Comparison of ENCODE assay signal across 20 cellular contexts in genomic region chr19:19083413-19084178, GRCh38.
"Had no signal": no experiment of that assay in that cellular context is flagged by ENCODE, and none has a peak within 500 bp of the region (broad histone marks: within the 10 kb centered on the region; RNA-seq: fewer than 3 reads in every experiment).

No MANE protein-coding gene starts in this region.

- H3K9me3 ChIP-seq: body of pancreas, prostate gland, right lobe of liver, tibial nerve had no signal

- H3K27ac ChIP-seq: body of pancreas, coronary artery, prostate gland, right lobe of liver, tibial nerve had no signal

- H3K4me3 Mint-ChIP-seq: activated naive CD8-positive, alpha-beta T cell; activated T-cell treated with anti-CD3 and anti-CD28 coated beads, Interleukin-2, amount 50 U/mL, for 72 hours; central memory CD8-positive, alpha-beta T cell; natural killer cell treated with Interleukin-12 subunit alpha and Interleukin-12 subunit beta and Interleukin-15 and Interleukin-18, amount 100 ng/mL, for 72 hours; T-helper 17 cell had no signal

- DNase-seq: activated CD4-positive, alpha-beta T cell treated with anti-CD3 and anti-CD28 coated beads for 4 hours; activated CD8-positive, alpha-beta memory T cell treated with anti-CD3 and anti-CD28 coated beads, Interleukin-2, amount 50 U/mL, for 48 hours; activated gamma-delta T cell treated with Interleukin-2 at 50 U/mL for 16 hours; activated T-cell treated with anti-CD3 and anti-CD28 coated beads, Interleukin-2, amount 50 U/mL, for 72 hours; amygdala; body of pancreas; effector CD4-positive, alpha-beta T cell; foreskin fibroblast; left colon; mesendoderm; occipital lobe; right lobe of liver; T-helper 17 cell had no signal

- FAIRE-seq: endothelial cell of umbilical vein had no signal

- H3K27ac Mint-ChIP-seq: activated naive CD8-positive, alpha-beta T cell; activated T-cell treated with anti-CD3 and anti-CD28 coated beads, Interleukin-2, amount 50 U/mL, for 72 hours; natural killer cell treated with Interleukin-12 subunit alpha and Interleukin-12 subunit beta and Interleukin-15 and Interleukin-18, amount 100 ng/mL, for 72 hours; T-helper 17 cell had no signal

- H3K36me3 Mint-ChIP-seq: activated naive CD8-positive, alpha-beta T cell; natural killer cell treated with Interleukin-12 subunit alpha and Interleukin-12 subunit beta and Interleukin-15 and Interleukin-18, amount 100 ng/mL, for 72 hours had no signal

- H3K9me3 Mint-ChIP-seq: activated T-cell treated with anti-CD3 and anti-CD28 coated beads, Interleukin-2, amount 50 U/mL, for 72 hours; central memory CD8-positive, alpha-beta T cell; natural killer cell treated with Interleukin-12 subunit alpha and Interleukin-12 subunit beta and Interleukin-15 and Interleukin-18, amount 100 ng/mL, for 72 hours had no signal

- H3K4me1 ChIP-seq: body of pancreas, prostate gland had no signal

- H3K27me3 ChIP-seq: body of pancreas, right lobe of liver, tibial nerve had no signal

- H3K36me3 ChIP-seq: prostate gland, right lobe of liver had no signal

- H3K4me3 ChIP-seq: body of pancreas, coronary artery, prostate gland, right lobe of liver, tibial nerve had no signal

- ATAC-seq: activated T-cell treated with anti-CD3 and anti-CD28 coated beads, Interleukin-2, amount 50 U/mL, for 72 hours; body of pancreas; left colon; natural killer cell treated with Interleukin-12 subunit alpha and Interleukin-12 subunit beta and Interleukin-15 and Interleukin-18, amount 100 ng/mL, for 72 hours; T-helper 17 cell had no signal

- H3K27me3 Mint-ChIP-seq: activated naive CD8-positive, alpha-beta T cell; central memory CD8-positive, alpha-beta T cell; natural killer cell treated with Interleukin-12 subunit alpha and Interleukin-12 subunit beta and Interleukin-15 and Interleukin-18, amount 100 ng/mL, for 72 hours; T-helper 17 cell had no signal
